Comparison of ENCODE assay signal across 20 cellular contexts in genomic region chr5:10801931-10802674, GRCh38.
A peak's percentile ranks its signal among the peaks of the same experiment; 100 is the strongest.
DNase-seq lines count a peak whose midpoint lies in the region; ATAC-seq, FAIRE-seq and TF ChIP-seq lines count a peak whose summit lies in the region.
"Had no signal": no experiment of that assay in that cellular context is flagged by ENCODE, and none has a peak within 500 bp of the region (broad histone marks: within the 10 kb centered on the region; RNA-seq: fewer than 3 reads in every experiment).

No MANE protein-coding gene starts in this region.

- H3K4me1 ChIP-seq in HAP-1 = no peaks in the 10 kb centered on the region
- H3K4me1 ChIP-seq: BE2C, uterus had no signal

- TF ChIP-seq CTCF in LNCaP clone FGC (IDR thresholded peaks at IDR 0.05; ENCODE audit: control insufficient read depth, extremely low read depth, insufficient read depth) = peak; percentile 29
- TF ChIP-seq CTCF in choroid plexus epithelial cell (conservative IDR thresholded peaks at IDR 0.05; ENCODE audit: low read depth, low read length) = peak; percentile 29

- peak; percentile 70 for FAIRE-seq in islet of Langerhans (lab: Jason Lieb, UNC)
- FAIRE-seq: kidney had no signal

- H3K4me3 ChIP-seq in LNCaP clone FGC (ENCODE audit: low read depth, low read length) (no peak overlapping the region), choroid plexus epithelial cell (ENCODE audit: low read depth, low read length) (no peak overlapping the region), HAP-1 (no peak overlapping the region)
- H3K4me3 ChIP-seq: coronary artery, SJSA1, uterus had no signal

- DNase-seq in ACHN (peak; percentile 4), LNCaP clone FGC (ENCODE audit: low read depth) (no peak), choroid plexus epithelial cell (ENCODE audit: low read depth) (peak; percentile 22), NCI-H1930 (lab: John Stamatoyannopoulos, UW) (no peak), HAP-1 (ENCODE audit: low spot score in 2 of 2) (no peak), CD1c-positive myeloid dendritic cell (ENCODE audit: extremely low spot score) (no peak)
- DNase-seq: activated naive CD8-positive, alpha-beta T cell treated with anti-CD3 and anti-CD28 coated beads, Interleukin-2, amount 10 ng/mL, durations not matched to agents 7 days and 5 days; BE2C; DMS53; KG1; kidney; naive B cell; NCI-H187 treated with DMSO at 0.1 percent for 48 hours; NCI-H748 treated with DMSO at 0.1 percent for 48 hours; stimulated activated naive CD4-positive, alpha-beta T cell treated with Interleukin-2 at 50 U/mL for 16 hours; uterus had no signal

- H3K36me3 ChIP-seq in HAP-1 (replicated peaks) = no peaks in the 10 kb centered on the region
- H3K36me3 ChIP-seq: BE2C, SJSA1, uterus had no signal

- in situ Hi-C loops in ACHN (cut with HindIII; ENCODE audit: low pct_ligation_motif_present, low pct_unique_long_range_greater_than_20kb, low sequenced_read_pairs) (no loop called here), HAP-1 (cut with MboI; ENCODE audit: low sequenced_read_pairs) (no loop called here)

- H3K9me3 ChIP-seq in HAP-1 = no peaks in the 10 kb centered on the region
- H3K9me3 ChIP-seq: BE2C, SJSA1, uterus had no signal

- ATAC-seq in HG03095 (IDR thresholded peaks at IDR 0.05; ENCODE audit: unreplicated experiment) = no peak

- H3K27me3 ChIP-seq in HAP-1 (ENCODE audit: low read depth) = peaks cover 5% of the 10 kb centered on the region; the same call in 1 of the 2 replicates
- H3K27me3 ChIP-seq: SJSA1, uterus had no signal

Comparison
In these comparisons a context has a peak if more than half of its experiments do, and no peak if none do; other contexts are left out.
1. DNase-seq: peak in ACHN (single experiment) and choroid plexus epithelial cell (single experiment); none in LNCaP clone FGC (single experiment), NCI-H1930 (0 of 2), HAP-1 (0 of 2) and CD1c-positive myeloid dendritic cell (single experiment).